ENCODE assay signal across 8 cellular contexts in genomic region chr1:165597883-165598675, GRCh38. TPM values are rescaled to one million over a fixed set of nuclear protein-coding genes. Genes with fewer than 3 reads are reported as not detected.
A peak's percentile ranks its signal among the peaks of the same experiment; 100 is the strongest.
DNase-seq lines count a peak whose midpoint lies in the region; ATAC-seq lines count a peak whose summit lies in the region.

No MANE protein-coding gene starts in this region.

- peak overlapping the region; percentile 80 for H3K9ac ChIP-seq in HUES48 (ENCODE audit: low read depth, low read length)
- peak overlapping the region; percentile 53 for H3K9ac ChIP-seq in NT2/D1 (ENCODE audit: insufficient read length, low read depth)

- H3K4me3 ChIP-seq in HUES48 (ENCODE audit: low read depth, low read length) (peak overlapping the region; percentile 84), NT2/D1 (ENCODE audit: insufficient read length, low read depth) (peak overlapping the region; percentile 49)

- H3K9me3 ChIP-seq in HUES48 (ENCODE audit: control insufficient read depth, insufficient read depth, low read length) (no peaks in the 10 kb centered on the region), NT2/D1 (ENCODE audit: insufficient read depth, low read length) (no peaks in the 10 kb centered on the region)

- H3K36me3 ChIP-seq in HUES48 (ENCODE audit: control insufficient read depth, insufficient read depth, low read length) (no peaks in the 10 kb centered on the region), NT2/D1 (ENCODE audit: insufficient read depth, insufficient read length, low read length) (no peaks in the 10 kb centered on the region)

- H3K4me1 ChIP-seq in HUES48 (ENCODE audit: control insufficient read depth, insufficient read depth, low read length) (peaks cover 12% of the 10 kb centered on the region), NT2/D1 (ENCODE audit: insufficient read depth, insufficient read length) (no peaks in the 10 kb centered on the region)

- DNase-seq in Caki2 (ENCODE audit: low read depth), result peak; percentile 96
- peak; percentile 91 for DNase-seq in NT2/D1 (ENCODE audit: low read depth, low spot score)
- peak; percentile 78 for DNase-seq in activated T-cell treated with anti-CD3 and anti-CD28 coated beads for 1 hour (ENCODE audit: low read depth)
- peak; percentile 73 for DNase-seq in epidermal melanocyte (ENCODE audit: insufficient read length, low spot score)
- peak; percentile 97 for DNase-seq in midbrain (lab: John Stamatoyannopoulos, UW)
- peak; percentile 94 to 97 for DNase-seq in stimulated activated CD8-positive, alpha-beta memory T cell treated with anti-CD3 and anti-CD28 coated beads, Interleukin-15, amount 100 ng/mL, for 48 hours (ENCODE audit: low read depth in 2 of 2)

- peak overlapping the region; percentile 75 for H3K27ac ChIP-seq in HUES48 (ENCODE audit: low read depth, low read length)

- peak; percentile 96 for ATAC-seq in GM21423 (IDR thresholded peaks at IDR 0.05; ENCODE audit: unreplicated experiment)

- H3K27me3 ChIP-seq in HUES48 (ENCODE audit: control insufficient read depth, insufficient read depth, low read length) (peaks cover 4% of the 10 kb centered on the region; the same call in 1 of the 2 replicates), NT2/D1 (ENCODE audit: insufficient read depth, insufficient read length) (no peaks in the 10 kb centered on the region)

- in situ Hi-C loops in Caki2 (cut with HindIII; ENCODE audit: low pct_unique_long_range_greater_than_20kb, low sequenced_read_pairs), result loop anchor here (25.0 kb wide), 1 partner anchor 211 kb away; no protein-coding TSS in a partner anchor

RNA-seq across cellular contexts. Expression of gene MGST3, which starts 33.0 kb away (rescaled TPM):
- 388 and 424 TPM in 2 replicates for total RNA-seq in Caki2 (2014; rRNA removed; shearing (Covaris generic); ENCODE audit: low replicate concordance)

RNA-seq across cellular contexts. Expression of gene LRRC52, which starts 54.3 kb away (rescaled TPM):
- total RNA-seq in Caki2 (2014; rRNA removed; shearing (Covaris generic); ENCODE audit: low replicate concordance), result not detected in 2 replicates

Comparison
In these comparisons a context has a peak if more than half of its experiments do, and no peak if none do; other contexts are left out.
1. Peak in every context shown above with its lines: DNase-seq, ATAC-seq, H3K4me3 ChIP-seq and H3K27ac ChIP-seq.